Comparison of ENCODE assay signal across 22 cellular contexts in the genomic region with DNA sequence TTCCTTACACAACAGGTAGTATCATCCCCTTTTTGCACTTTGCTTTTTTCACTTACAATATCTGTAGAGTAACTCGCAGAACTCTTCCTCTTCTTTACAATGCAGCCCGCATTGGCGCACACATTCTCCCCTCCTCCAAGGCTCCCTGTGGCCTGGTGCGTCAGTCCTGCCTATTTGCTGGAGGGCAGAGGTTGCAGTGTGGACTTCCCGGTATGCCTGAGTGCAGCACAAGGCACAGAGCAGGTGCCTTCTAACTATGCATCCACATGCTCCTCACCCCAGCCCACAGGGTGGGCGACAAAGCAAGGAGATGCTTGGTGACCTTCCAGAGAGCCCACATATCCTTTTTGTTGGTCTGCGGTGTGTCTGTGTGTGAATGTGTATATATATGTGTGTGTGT.
"Had no signal": no experiment of that assay in that cellular context is flagged by ENCODE, and none has a peak within 500 bp of the region (broad histone marks: within the 10 kb centered on the region; RNA-seq: fewer than 3 reads in every experiment).

No MANE protein-coding gene starts in this region.

- H3K27ac Mint-ChIP-seq: natural killer cell, neural progenitor cell had no signal

- H3K79me2 ChIP-seq: parathyroid adenoma had no signal

- H3K27me3 ChIP-seq: heart left ventricle, neural progenitor cell, right lobe of liver, suprapubic skin, thyroid gland, upper lobe of right lung, vagina had no signal

- H3K4me3 ChIP-seq: coronary artery, heart left ventricle, neural progenitor cell, psoas muscle, right lobe of liver, suprapubic skin, thyroid gland, upper lobe of right lung, vagina had no signal

- H3K4me2 ChIP-seq: neural progenitor cell had no signal

- H3K36me3 ChIP-seq: neural progenitor cell, right lobe of liver, thyroid gland, upper lobe of right lung, vagina had no signal

- ATAC-seq: heart left ventricle, left lobe of liver, natural killer cell, psoas muscle, right lobe of liver, upper lobe of right lung had no signal

- H3K36me3 Mint-ChIP-seq: natural killer cell had no signal

- H3K27ac ChIP-seq: coronary artery, heart left ventricle, neural progenitor cell, parathyroid adenoma, psoas muscle, right lobe of liver, suprapubic skin, thyroid gland, upper lobe of right lung, vagina had no signal

- DNase-seq: effector CD4-positive, alpha-beta T cell; foreskin melanocyte; heart left ventricle; hippocampal formation; kidney glomerular epithelial cell; mammary epithelial cell; natural killer cell; occipital lobe; psoas muscle; retina; right lobe of liver; stimulated activated CD4-positive, alpha-beta T cell treated with anti-CD3 and anti-CD28 coated beads, Interleukin-2, amount 100 ng/mL, for 24 hours; stimulated activated CD4-positive, alpha-beta T cell treated with anti-CD3 and anti-CD28 coated beads, Interleukin-4, amount 100 ng/mL, for 4 hours; stimulated activated naive CD4-positive, alpha-beta T cell; thyroid gland; upper lobe of right lung had no signal

- H3K4me1 ChIP-seq: heart left ventricle, parathyroid adenoma, psoas muscle, right lobe of liver, upper lobe of right lung, vagina had no signal

- H3K4me3 Mint-ChIP-seq: natural killer cell, neural progenitor cell had no signal

- H3K9ac ChIP-seq: neural progenitor cell, parathyroid adenoma had no signal

- H2AFZ ChIP-seq: neural progenitor cell, parathyroid adenoma had no signal

- H3K9me3 ChIP-seq: heart left ventricle, psoas muscle, right lobe of liver, suprapubic skin, thyroid gland, upper lobe of right lung, vagina had no signal

- H3K9me3 Mint-ChIP-seq: natural killer cell, neural progenitor cell had no signal

- H3K4me1 Mint-ChIP-seq: natural killer cell had no signal
